ENCODE assay signal across 8 cellular contexts in the genomic region with DNA sequence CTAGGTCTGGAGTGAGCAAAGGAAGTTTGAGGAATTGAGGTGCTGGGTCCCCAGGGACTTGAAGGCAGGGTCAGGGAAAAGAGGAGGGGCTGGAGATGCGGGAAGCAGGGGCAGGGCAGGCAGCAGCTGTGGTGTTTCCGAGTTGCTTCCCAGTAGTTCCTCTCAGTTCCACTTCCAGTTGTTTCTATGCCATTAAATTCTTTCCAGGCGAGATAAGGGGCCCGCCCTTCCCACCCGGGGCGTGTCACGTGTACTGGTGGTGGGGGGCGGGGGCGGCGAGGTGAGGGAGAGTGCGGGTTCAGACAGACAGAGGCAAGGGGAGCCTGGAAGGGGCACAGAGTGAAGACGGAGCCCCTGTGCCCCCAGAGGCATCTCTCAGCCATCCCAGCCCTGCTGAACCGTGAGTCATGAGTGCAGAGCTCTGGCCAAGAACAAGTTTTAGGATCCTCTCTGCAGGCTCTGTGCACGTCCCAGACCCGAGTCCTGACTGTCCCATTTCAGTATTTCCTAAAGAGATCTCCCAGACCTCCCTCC. TPM values are rescaled to one million over a fixed set of nuclear protein-coding genes. Genes with fewer than 3 reads are reported as not detected.
DNase-seq lines count a peak whose midpoint lies in the region; TF ChIP-seq lines count a peak whose summit lies in the region.

No MANE protein-coding gene starts in this region.

- H3K4me1 Mint-ChIP-seq in T-helper 2 cell treated with Interferon-gamma antibody and Interleukin-4, amounts not matched to agents 5 μg/mL and 100 μg/mL, for 36 hours (ENCODE audit: low read depth), result no peaks in the 10 kb centered on the region

- no peak for TF ChIP-seq CTCF in adrenal gland (IDR thresholded peaks at IDR 0.05)
- TF ChIP-seq CTCF in hepatocyte (IDR thresholded peaks at IDR 0.05; ENCODE audit: poor library complexity), result no peak

- H3K9me2 ChIP-seq in hepatocyte (replicated peaks; ENCODE audit: insufficient read depth), result no peaks in the 10 kb centered on the region

- H3K9ac ChIP-seq in skeletal muscle satellite cell (ENCODE audit: low read depth, low read length), result no peak overlapping the region

- no peak overlapping the region for H3K27ac Mint-ChIP-seq in T-helper 2 cell treated with Interferon-gamma antibody and Interleukin-4, amounts not matched to agents 5 μg/mL and 100 μg/mL, for 36 hours

- H3K4me3 Mint-ChIP-seq in T-helper 2 cell treated with Interferon-gamma antibody and Interleukin-4, amounts not matched to agents 5 μg/mL and 100 μg/mL, for 36 hours, result no peak overlapping the region

- 2 to 6% (median 4%) methylated on average over 5 to 15 of the region's 15 CpGs for WGBS in adrenal gland, 4 donors
- WGBS in hepatocyte (ENCODE audit: low lambda C conversion rate, missing lambda C conversion rate), result 5% methylated on average over 5 of the region's 15 CpGs

- peaks cover 20% of the 10 kb centered on the region for H3K27me3 ChIP-seq in H7 (ENCODE audit: control insufficient read depth, insufficient read depth, low read length)
- no peaks in the 10 kb centered on the region for H3K27me3 ChIP-seq in adrenal gland
- no peaks in the 10 kb centered on the region for H3K27me3 ChIP-seq in hepatocyte
- H3K27me3 ChIP-seq in skeletal muscle satellite cell (ENCODE audit: control insufficient read depth, insufficient read depth, low read length), result peaks cover 40% of the 10 kb centered on the region

- peaks cover 5 to 10% of the 10 kb centered on the region in 2 donors for H3K4me1 ChIP-seq in adrenal gland (replicated peaks in 1 of 2)
- H3K4me1 ChIP-seq in hepatocyte (ENCODE audit: insufficient read depth), result peaks cover 30% of the 10 kb centered on the region
- H3K4me1 ChIP-seq in skeletal muscle satellite cell (ENCODE audit: control insufficient read depth, insufficient read depth, low read length), result peaks cover 26% of the 10 kb centered on the region

- peaks cover 28% of the 10 kb centered on the region for H3K27me3 Mint-ChIP-seq in T-helper 2 cell treated with Interferon-gamma antibody and Interleukin-4, amounts not matched to agents 5 μg/mL and 100 μg/mL, for 36 hours (ENCODE audit: low read depth)

- no peaks in the 10 kb centered on the region for H3K36me3 ChIP-seq in H7 (replicated peaks; ENCODE audit: control insufficient read depth, insufficient read depth, low read length)
- no peaks in the 10 kb centered on the region for H3K36me3 ChIP-seq in adrenal gland (replicated peaks in 1 of 2)
- no peaks in the 10 kb centered on the region for H3K36me3 ChIP-seq in hepatocyte (replicated peaks; ENCODE audit: insufficient read depth, low read depth)
- H3K36me3 ChIP-seq in skeletal muscle satellite cell (ENCODE audit: insufficient read depth, low read length), result no peaks in the 10 kb centered on the region

- H3K9me3 Mint-ChIP-seq in T-helper 2 cell treated with Interferon-gamma antibody and Interleukin-4, amounts not matched to agents 5 μg/mL and 100 μg/mL, for 36 hours, result no peaks in the 10 kb centered on the region

- peak overlapping the region; percentile 64 for H3K4me2 ChIP-seq in hepatocyte
- H3K4me2 ChIP-seq in skeletal muscle satellite cell (ENCODE audit: low read length), result peak overlapping the region; percentile 69

- no peaks in the 10 kb centered on the region for H3K36me3 Mint-ChIP-seq in T-helper 2 cell treated with Interferon-gamma antibody and Interleukin-4, amounts not matched to agents 5 μg/mL and 100 μg/mL, for 36 hours (ENCODE audit: low read depth)

- peak; percentile 70 for DNase-seq in H7
- DNase-seq in adrenal gland, result peak in 4 of 7 donors; percentile 36 to 67 (median 50)
- DNase-seq in hepatocyte (ENCODE audit: low spot score), result peak; percentile 63
- DNase-seq in DMS53 treated with DMSO at 0.1 percent for 48 hours (lab: John Stamatoyannopoulos, UW; ENCODE audit: unreplicated experiment), result no peak
- DNase-seq in T-helper 2 cell treated with Interferon-gamma antibody and Interleukin-4, amounts not matched to agents 5 μg/mL and 100 μg/mL, for 36 hours (ENCODE audit: low spot score), result no peak
- DNase-seq in anterior cingulate cortex (lab: John Stamatoyannopoulos, UW), result no peak
- no peak for DNase-seq in GM19240 (ENCODE audit: insufficient read length, low spot score)

- no peaks in the 10 kb centered on the region for H4K20me1 ChIP-seq in hepatocyte (ENCODE audit: insufficient read depth, poor library complexity, severe bottlenecking)

- H3K79me2 ChIP-seq in hepatocyte, result no peaks in the 10 kb centered on the region

- H3K4me3 ChIP-seq in H7 (ENCODE audit: insufficient read depth, low read depth, low read length), result no peak overlapping the region
- peak overlapping the region in 1 of 4 donors; percentile 44 for H3K4me3 ChIP-seq in adrenal gland
- no peak overlapping the region for H3K4me3 ChIP-seq in hepatocyte
- H3K4me3 ChIP-seq in skeletal muscle satellite cell (ENCODE audit: low read length), result peak overlapping the region; percentile 12

- peak overlapping the region in 4 of 5 donors; percentile 3 to 90 (median 40) for H3K27ac ChIP-seq in adrenal gland
- H3K27ac ChIP-seq in hepatocyte, result peak overlapping the region; percentile 83

- intact Hi-C loops in adrenal gland (cut with DNase I), result no loop called here

- H2AFZ ChIP-seq in hepatocyte, result no peak overlapping the region

- TF ChIP-seq POLR2A in adrenal gland (IDR thresholded peaks at IDR 0.05), result peak in 1 of 2 donors; percentile 12

- H3K9me3 ChIP-seq in adrenal gland (replicated peaks in 1 of 3) (no peaks in the 10 kb centered on the region), hepatocyte (ENCODE audit: low read depth) (no peaks in the 10 kb centered on the region), skeletal muscle satellite cell (replicated peaks; ENCODE audit: low read length) (no peaks in the 10 kb centered on the region)

RNA-seq across cellular contexts. Expression of gene TNXB, which starts 1.0 kb away (rescaled TPM):
- total RNA-seq in H7 (2014; rRNA removed; shearing (Covaris generic)), result 2.7 and 4.4 TPM in 2 replicates
- 100 to 1,000 TPM; 105 to 403 (median 213) TPM for total RNA-seq in adrenal gland
- polyA plus RNA-seq in adrenal gland, result 100 to 1,000 TPM in 2 of 3 donors, 10 to 100 TPM in 1; 19.6 to 506 (median 248) TPM
- total RNA-seq in hepatocyte, result 11.6 and 22.0 TPM in 2 replicates
- polyA plus RNA-seq in hepatocyte, result 7.3 and 9.2 TPM in 2 replicates
- total RNA-seq in skeletal muscle satellite cell (2012; rRNA removed), result 48.9 and 64.2 TPM in 2 replicates

RNA-seq across cellular contexts. Expression of gene ATF6B, which starts 19.9 kb away (rescaled TPM):
- 25.1 and 26.2 TPM in 2 replicates for total RNA-seq in H7 (2014; rRNA removed; shearing (Covaris generic))
- total RNA-seq in adrenal gland (100 to 1,000 TPM in 2 of 8 donors, 10 to 100 TPM in 6; 22.3 to 109 (median 40.8) TPM), hepatocyte (37.9 and 41.9 TPM in 2 replicates)
- polyA plus RNA-seq in adrenal gland (100 to 1,000 TPM in 1 of 3 donors, 10 to 100 TPM in 2; 42.3 to 136 (median 67.3) TPM), hepatocyte (43.7 and 52.6 TPM in 2 replicates)
- total RNA-seq in skeletal muscle satellite cell (2012; rRNA removed), result 12.2 and 14.7 TPM in 2 replicates

RNA-seq across cellular contexts. Expression of gene FKBPL, which starts 21.9 kb away (rescaled TPM):
- 12.5 and 12.8 TPM in 2 replicates for total RNA-seq in H7 (2014; rRNA removed; shearing (Covaris generic))
- 1 to 10 TPM; 1.6 to 8.0 (median 5.8) TPM for total RNA-seq in adrenal gland
- polyA plus RNA-seq in adrenal gland, result 1 to 10 TPM; 4.9 to 6.1 (median 6.0) TPM
- total RNA-seq in hepatocyte, result 5.7 and 6.0 TPM in 2 replicates
- polyA plus RNA-seq in hepatocyte, result 6.2 and 6.3 TPM in 2 replicates
- 5.8 and 6.3 TPM in 2 replicates for total RNA-seq in skeletal muscle satellite cell (2012; rRNA removed)

RNA-seq across cellular contexts. Expression of gene PRRT1, which starts 43.6 kb away (rescaled TPM):
- 0.14 TPM in 1 of 2 replicates, not detected in the other for total RNA-seq in H7 (2014; rRNA removed; shearing (Covaris generic))
- 1 to 10 TPM in 6 of 8 donors, under 1 TPM in 1, not detected in 1; 0.66 to 4.8 (median 2.0) TPM for total RNA-seq in adrenal gland
- 10 to 100 TPM in 2 of 3 donors, 1 to 10 TPM in 1; 1.6 to 26.0 (median 14.7) TPM for polyA plus RNA-seq in adrenal gland
- 0.10 TPM in 1 of 2 replicates, not detected in the other for total RNA-seq in hepatocyte
- polyA plus RNA-seq in hepatocyte, result 0.91 and 4.0 TPM in 2 replicates
- under 0.01 TPM in 2 replicates for total RNA-seq in skeletal muscle satellite cell (2012; rRNA removed)

RNA-seq across cellular contexts. Expression of gene PPT2, which starts 45.8 kb away (rescaled TPM):
- 24.7 and 25.5 TPM in 2 replicates for total RNA-seq in H7 (2014; rRNA removed; shearing (Covaris generic))
- total RNA-seq in adrenal gland (10 to 100 TPM; 10.4 to 33.6 (median 27.0) TPM), hepatocyte (20.2 and 27.2 TPM in 2 replicates)
- polyA plus RNA-seq in adrenal gland (10 to 100 TPM; 15.8 to 19.9 (median 16.5) TPM), hepatocyte (29.7 and 34.3 TPM in 2 replicates)
- total RNA-seq in skeletal muscle satellite cell (2012; rRNA removed), result 10.5 and 15.0 TPM in 2 replicates

Comparison
In these comparisons a context has a peak if more than half of its experiments do, and no peak if none do; other contexts are left out.
1. DNase-seq: peak in H7 (single experiment), adrenal gland (4 of 7) and hepatocyte (single experiment); none in DMS53 treated with DMSO at 0.1 percent for 48 hours (single experiment), T-helper 2 cell treated with Interferon-gamma antibody and Interleukin-4, amounts not matched to agents 5 μg/mL and 100 μg/mL, for 36 hours (single experiment), anterior cingulate cortex (0 of 58) and GM19240 (single experiment).